Comparison of ENCODE assay signal across 1 cellular context in the genomic region with DNA sequence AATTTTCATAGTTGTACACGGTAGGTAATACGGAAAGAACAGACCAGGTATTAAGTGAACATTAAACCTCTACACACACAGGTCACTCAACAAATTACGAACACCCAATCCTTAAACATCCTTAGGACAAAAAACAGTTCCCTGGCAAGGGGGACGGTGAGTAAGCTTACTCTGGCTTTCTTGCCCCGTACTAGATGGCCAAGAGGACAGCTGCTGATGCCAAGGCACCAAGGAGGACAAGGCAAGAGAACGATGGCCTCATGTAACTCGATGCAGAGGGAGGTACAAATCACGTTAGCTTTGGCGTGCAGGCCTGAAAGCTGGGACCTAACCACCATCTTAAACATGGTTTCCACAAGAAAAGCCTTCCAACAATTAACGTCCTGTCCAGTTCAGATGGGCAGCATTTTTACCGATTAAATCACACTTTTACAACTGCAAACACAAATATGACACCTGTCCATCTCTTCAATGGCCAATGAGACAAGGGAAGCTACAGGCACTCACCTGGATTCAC.
TF ChIP-seq lines count a peak whose summit lies in the region.

No MANE protein-coding gene starts in this region.

TF ChIP-seq in GM23338, 12 proteins besides CTCF, POLR2A, EP300 and RAD21 (continued from another document):
- TF ChIP-seq, protein P1, sequence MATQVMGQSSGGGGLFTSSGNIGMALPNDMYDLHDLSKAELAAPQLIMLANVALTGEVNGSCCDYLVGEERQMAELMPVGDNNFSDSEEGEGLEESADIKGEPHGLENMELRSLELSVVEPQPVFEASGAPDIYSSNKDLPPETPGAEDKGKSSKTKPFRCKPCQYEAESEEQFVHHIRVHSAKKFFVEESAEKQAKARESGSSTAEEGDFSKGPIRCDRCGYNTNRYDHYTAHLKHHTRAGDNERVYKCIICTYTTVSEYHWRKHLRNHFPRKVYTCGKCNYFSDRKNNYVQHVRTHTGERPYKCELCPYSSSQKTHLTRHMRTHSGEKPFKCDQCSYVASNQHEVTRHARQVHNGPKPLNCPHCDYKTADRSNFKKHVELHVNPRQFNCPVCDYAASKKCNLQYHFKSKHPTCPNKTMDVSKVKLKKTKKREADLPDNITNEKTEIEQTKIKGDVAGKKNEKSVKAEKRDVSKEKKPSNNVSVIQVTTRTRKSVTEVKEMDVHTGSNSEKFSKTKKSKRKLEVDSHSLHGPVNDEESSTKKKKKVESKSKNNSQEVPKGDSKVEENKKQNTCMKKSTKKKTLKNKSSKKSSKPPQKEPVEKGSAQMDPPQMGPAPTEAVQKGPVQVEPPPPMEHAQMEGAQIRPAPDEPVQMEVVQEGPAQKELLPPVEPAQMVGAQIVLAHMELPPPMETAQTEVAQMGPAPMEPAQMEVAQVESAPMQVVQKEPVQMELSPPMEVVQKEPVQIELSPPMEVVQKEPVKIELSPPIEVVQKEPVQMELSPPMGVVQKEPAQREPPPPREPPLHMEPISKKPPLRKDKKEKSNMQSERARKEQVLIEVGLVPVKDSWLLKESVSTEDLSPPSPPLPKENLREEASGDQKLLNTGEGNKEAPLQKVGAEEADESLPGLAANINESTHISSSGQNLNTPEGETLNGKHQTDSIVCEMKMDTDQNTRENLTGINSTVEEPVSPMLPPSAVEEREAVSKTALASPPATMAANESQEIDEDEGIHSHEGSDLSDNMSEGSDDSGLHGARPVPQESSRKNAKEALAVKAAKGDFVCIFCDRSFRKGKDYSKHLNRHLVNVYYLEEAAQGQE (IDR thresholded peaks at IDR 0.05; ENCODE audit: unreplicated experiment): no peak
- TF ChIP-seq NANOG (IDR thresholded peaks at IDR 0.05; ENCODE audit: borderline replicate concordance): no peak
- TF ChIP-seq, protein P2, sequence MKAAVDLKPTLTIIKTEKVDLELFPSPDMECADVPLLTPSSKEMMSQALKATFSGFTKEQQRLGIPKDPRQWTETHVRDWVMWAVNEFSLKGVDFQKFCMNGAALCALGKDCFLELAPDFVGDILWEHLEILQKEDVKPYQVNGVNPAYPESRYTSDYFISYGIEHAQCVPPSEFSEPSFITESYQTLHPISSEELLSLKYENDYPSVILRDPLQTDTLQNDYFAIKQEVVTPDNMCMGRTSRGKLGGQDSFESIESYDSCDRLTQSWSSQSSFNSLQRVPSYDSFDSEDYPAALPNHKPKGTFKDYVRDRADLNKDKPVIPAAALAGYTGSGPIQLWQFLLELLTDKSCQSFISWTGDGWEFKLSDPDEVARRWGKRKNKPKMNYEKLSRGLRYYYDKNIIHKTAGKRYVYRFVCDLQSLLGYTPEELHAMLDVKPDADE (IDR thresholded peaks at IDR 0.05): no peak
TF ChIP-seq in GM23338: peak in this region for 0.
